Comparison of ENCODE assay signal across 8 cellular contexts in genomic region chr12:22624908-22625646, GRCh38. TPM values are rescaled to one million over a fixed set of nuclear protein-coding genes. Genes with fewer than 3 reads are reported as not detected.
DNase-seq lines count a peak whose midpoint lies in the region; ATAC-seq, FAIRE-seq and TF ChIP-seq lines count a peak whose summit lies in the region.

TSS of gene ETNK1 (plus strand) at chr12:22625171. CDS start at chr12:22625431, 260 bp downstream.

- peaks cover 33% of the 10 kb centered on the region for H3K4me1 Mint-ChIP-seq in T-helper 2 cell treated with Interferon-gamma antibody and Interleukin-4, amounts not matched to agents 5 μg/mL and 100 μg/mL, for 36 hours (ENCODE audit: low read depth)
- peaks cover 16% of the 10 kb centered on the region for H3K4me1 Mint-ChIP-seq in astrocyte (ENCODE audit: low read depth, unreplicated experiment)

- no peaks in the 10 kb centered on the region for H3K27me3 ChIP-seq in astrocyte (ENCODE audit: insufficient read depth, low read length)

- H3K4me1 ChIP-seq in astrocyte (ENCODE audit: insufficient read depth, low read length): peaks cover 15% of the 10 kb centered on the region

- H3K79me2 ChIP-seq in astrocyte (ENCODE audit: insufficient read depth, low read length): peaks cover 50% of the 10 kb centered on the region

- peaks cover 3% of the 10 kb centered on the region for H3K9me3 Mint-ChIP-seq in T-helper 2 cell treated with Interferon-gamma antibody and Interleukin-4, amounts not matched to agents 5 μg/mL and 100 μg/mL, for 36 hours
- H3K9me3 Mint-ChIP-seq in astrocyte (ENCODE audit: unreplicated experiment): no peaks in the 10 kb centered on the region

- H3K4me3 ChIP-seq in astrocyte (ENCODE audit: insufficient read depth, low read depth, low read length): peak within 1 kb of the TSS; percentile 100

- peaks cover 15% of the 10 kb centered on the region for H3K36me3 Mint-ChIP-seq in T-helper 2 cell treated with Interferon-gamma antibody and Interleukin-4, amounts not matched to agents 5 μg/mL and 100 μg/mL, for 36 hours (ENCODE audit: low read depth)
- no peaks in the 10 kb centered on the region for H3K36me3 Mint-ChIP-seq in astrocyte (ENCODE audit: low read depth, unreplicated experiment)

- no peak for FAIRE-seq in astrocyte (lab: Jason Lieb, UNC)

- H4K20me1 ChIP-seq in astrocyte (ENCODE audit: insufficient read depth, low read length): peaks cover 7% of the 10 kb centered on the region

- H3K9ac ChIP-seq in astrocyte (ENCODE audit: low read length): peak within 1 kb of the TSS; percentile 99

- no peak for TF ChIP-seq CTCF in astrocyte (IDR thresholded peaks at IDR 0.05; ENCODE audit: insufficient read depth, low read depth, low read length)

- H3K27ac ChIP-seq in astrocyte (ENCODE audit: low read depth, low read length): peak within 1 kb of the TSS; percentile 96

- H2AFZ ChIP-seq in astrocyte (ENCODE audit: low read depth, low read length): peak within 1 kb of the TSS; percentile 95

- ATAC-seq in HG02870 (IDR thresholded peaks at IDR 0.05; ENCODE audit: unreplicated experiment): peak; percentile 96

- H3K27ac Mint-ChIP-seq in T-helper 2 cell treated with Interferon-gamma antibody and Interleukin-4, amounts not matched to agents 5 μg/mL and 100 μg/mL, for 36 hours: peak within 1 kb of the TSS; percentile 91
- H3K27ac Mint-ChIP-seq in astrocyte (ENCODE audit: unreplicated experiment): peak within 1 kb of the TSS; percentile 99

- peak within 1 kb of the TSS; percentile 92 for H3K4me2 ChIP-seq in astrocyte (ENCODE audit: low read length)

- H3K36me3 ChIP-seq in astrocyte (ENCODE audit: insufficient read depth, low read length): no peaks in the 10 kb centered on the region

- H3K27me3 Mint-ChIP-seq in T-helper 2 cell treated with Interferon-gamma antibody and Interleukin-4, amounts not matched to agents 5 μg/mL and 100 μg/mL, for 36 hours (ENCODE audit: low read depth): peaks cover 17% of the 10 kb centered on the region
- no peaks in the 10 kb centered on the region for H3K27me3 Mint-ChIP-seq in astrocyte (ENCODE audit: low read depth, unreplicated experiment)

- peak; percentile 91 for TF ChIP-seq POLR2A in GM15510 (IDR thresholded peaks at IDR 0.05; ENCODE audit: borderline replicate concordance, extremely low read depth, insufficient read length)

- DNase-seq in NCI-H146 treated with DMSO at 0.1 percent for 48 hours (lab: John Stamatoyannopoulos, UW; ENCODE audit: unreplicated experiment) (peak; percentile 91), astrocyte (ENCODE audit: low read depth) (peak; percentile 89), hepatic stellate cell (ENCODE audit: low spot score) (peak; percentile 82), renal cortical epithelial cell (ENCODE audit: low read depth) (peak; percentile 84), OCI-M2 (lab: John Stamatoyannopoulos, UW; ENCODE audit: unreplicated experiment) (no peak)
- DNase-seq in T-helper 2 cell treated with Interferon-gamma antibody and Interleukin-4, amounts not matched to agents 5 μg/mL and 100 μg/mL, for 36 hours (ENCODE audit: low spot score): peak; percentile 90

- H3K9me3 ChIP-seq in astrocyte (ENCODE audit: insufficient read depth, low read depth, low read length): no peaks in the 10 kb centered on the region

- peak within 1 kb of the TSS; percentile 100 for H3K4me3 Mint-ChIP-seq in T-helper 2 cell treated with Interferon-gamma antibody and Interleukin-4, amounts not matched to agents 5 μg/mL and 100 μg/mL, for 36 hours
- peak within 1 kb of the TSS; percentile 99 for H3K4me3 Mint-ChIP-seq in astrocyte (ENCODE audit: unreplicated experiment)

RNA-seq across cellular contexts. Expression of gene ETNK1, which starts in this region (rescaled TPM):
- total RNA-seq in astrocyte (44.2 and 50.0 TPM in 2 replicates), renal cortical epithelial cell (24.0 and 53.9 TPM in 2 replicates)
